In genomic region chr1:36707221-36707620, GRCh38 we compare ENCODE assay signal across 22 cellular contexts.
"Had no signal": no experiment of that assay in that cellular context is flagged by ENCODE, and none has a peak within 500 bp of the region (broad histone marks: within the 10 kb centered on the region; RNA-seq: fewer than 3 reads in every experiment).

No MANE protein-coding gene starts in this region.

- H3K4me3 ChIP-seq: coronary artery, heart left ventricle, neural progenitor cell, prostate gland, right lobe of liver, stomach, thoracic aorta, transverse colon had no signal

- H3K27ac Mint-ChIP-seq: endodermal cell; mesothelial cell of epicardium; natural killer cell; neural progenitor cell; stimulated activated effector memory CD8-positive, alpha-beta T cell treated with anti-CD3 and anti-CD28 coated beads, Interleukin-12 subunit alpha, Interleukin-12 subunit beta, amount 100 ng/mL, for 72 hours had no signal

- H3K9ac ChIP-seq: neural progenitor cell, parathyroid adenoma had no signal

- DNase-seq: effector CD4-positive, alpha-beta T cell; endodermal cell; erythroblast; heart left ventricle; hippocampal formation; kidney glomerular epithelial cell; natural killer cell; occipital lobe; retina; right lobe of liver; stimulated activated CD4-positive, alpha-beta T cell treated with anti-CD3 and anti-CD28 coated beads, Interleukin-4, amount 100 ng/mL, for 1 hour; stimulated activated CD8-positive, alpha-beta memory T cell treated with anti-CD3 and anti-CD28 coated beads, Interleukin-4, amount 100 ng/mL, for 48 hours; stomach; substantia nigra; transverse colon had no signal

- H3K27ac ChIP-seq: coronary artery, heart left ventricle, neural progenitor cell, parathyroid adenoma, prostate gland, right lobe of liver, stomach, thoracic aorta, transverse colon had no signal

- H3K4me2 ChIP-seq: neural progenitor cell had no signal

- ATAC-seq: heart left ventricle; natural killer cell; right lobe of liver; stimulated activated effector memory CD8-positive, alpha-beta T cell treated with anti-CD3 and anti-CD28 coated beads, Interleukin-12 subunit alpha, Interleukin-12 subunit beta, amount 100 ng/mL, for 72 hours had no signal

- H3K36me3 Mint-ChIP-seq: mesothelial cell of epicardium; natural killer cell; neural progenitor cell; stimulated activated effector memory CD8-positive, alpha-beta T cell treated with anti-CD3 and anti-CD28 coated beads, Interleukin-12 subunit alpha, Interleukin-12 subunit beta, amount 100 ng/mL, for 72 hours had no signal

- H3K27me3 ChIP-seq: neural progenitor cell, right lobe of liver had no signal

- H3K36me3 ChIP-seq: heart left ventricle, neural progenitor cell, prostate gland, right lobe of liver, stomach, thoracic aorta, transverse colon had no signal

- H3K79me2 ChIP-seq: parathyroid adenoma had no signal

- H3K9me3 ChIP-seq: heart left ventricle, prostate gland, right lobe of liver, stomach, thoracic aorta, transverse colon had no signal

- H2AFZ ChIP-seq: neural progenitor cell, parathyroid adenoma had no signal

- H3K9me3 Mint-ChIP-seq: endodermal cell; mesothelial cell of epicardium; natural killer cell; neural progenitor cell; stimulated activated effector memory CD8-positive, alpha-beta T cell treated with anti-CD3 and anti-CD28 coated beads, Interleukin-12 subunit alpha, Interleukin-12 subunit beta, amount 100 ng/mL, for 72 hours had no signal

- H3K4me1 ChIP-seq: heart left ventricle, parathyroid adenoma, prostate gland, right lobe of liver, transverse colon had no signal
